ENCODE assay signal across 19 cellular contexts in the genomic region with DNA sequence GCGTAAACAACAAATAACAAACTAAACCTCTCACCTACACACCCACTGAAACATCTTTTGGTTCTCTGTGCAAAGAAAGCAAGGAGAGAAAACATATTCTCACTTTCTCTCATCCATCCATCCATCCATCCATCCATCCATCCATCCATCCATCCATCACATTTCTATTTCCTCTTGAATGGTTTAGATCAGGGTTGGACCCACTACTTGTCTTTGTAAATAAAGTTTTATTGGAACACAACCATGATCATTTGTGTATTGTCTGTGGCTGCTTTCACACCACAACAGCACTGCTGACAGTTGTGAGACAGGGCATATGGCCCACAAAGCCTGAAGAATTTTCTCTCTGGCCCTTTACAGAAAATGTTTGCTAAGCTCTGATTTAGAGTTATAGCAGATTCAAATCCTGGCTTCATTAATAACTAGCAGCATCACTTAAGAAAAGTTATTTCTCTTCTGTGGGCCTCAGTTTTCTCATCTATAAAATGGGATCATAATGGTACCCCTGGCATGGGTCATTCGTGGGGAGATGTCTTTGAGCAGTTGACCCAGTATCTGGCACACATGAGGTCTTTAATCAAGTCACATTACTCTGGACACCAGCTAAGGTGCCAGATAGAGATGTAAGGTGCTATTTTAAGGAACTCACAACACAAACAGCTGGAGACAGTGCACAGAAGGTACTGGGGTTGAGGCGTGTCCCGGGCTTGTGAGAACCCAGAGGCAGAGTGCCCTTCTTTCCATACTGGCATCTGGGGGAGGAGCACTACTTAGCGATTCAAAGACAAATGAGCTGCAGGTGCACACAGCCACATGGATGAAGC.
DNase-seq lines count a peak whose midpoint lies in the region; ATAC-seq and TF ChIP-seq lines count a peak whose summit lies in the region.
"Had no signal": no experiment of that assay in that cellular context is flagged by ENCODE, and none has a peak within 500 bp of the region (broad histone marks: within the 10 kb centered on the region; RNA-seq: fewer than 3 reads in every experiment).

No MANE protein-coding gene starts in this region.

- H2BK12ac ChIP-seq in neuronal stem cell (ENCODE audit: low read length): no peak overlapping the region

- H4K20me1 ChIP-seq in SK-N-SH (ENCODE audit: insufficient read depth): peaks cover 8% of the 10 kb centered on the region; the same call in 1 of the 2 replicates

- H3K79me2 ChIP-seq in SK-N-SH (ENCODE audit: insufficient read depth): no peaks in the 10 kb centered on the region

- H3K4ac ChIP-seq in neuronal stem cell (ENCODE audit: low read length): no peak overlapping the region

- CTCF ChIA-PET in SK-N-SH (lab: Yijun Ruan, JAX): interaction anchor here (1.3 kb wide), 1 partner anchor 187 kb away, joined by 4 read pairs; no protein-coding TSS in a partner anchor
- CTCF ChIA-PET in activated CD4-positive, alpha-beta memory T cell treated with anti-CD3 and anti-CD28 coated beads, Interleukin-2, amount 10 ng/mL, durations not matched to agents 7 days and 5 days (lab: Charles Lee): no interaction called here

- H3K79me1 ChIP-seq in neuronal stem cell (ENCODE audit: low read depth, low read length): peaks cover 10% of the 10 kb centered on the region

- peak overlapping the region; percentile 46 for H3K23ac ChIP-seq in neuronal stem cell (ENCODE audit: low read depth, low read length, poor library complexity)

- H3K36me3 ChIP-seq in SK-N-SH (replicated peaks in 1 of 2; ENCODE audit: control insufficient read depth in 1 of 2, insufficient read depth in 2 of 2, low read length in 1 of 2) (no peaks in the 10 kb centered on the region), neuronal stem cell (replicated peaks in 1 of 2; ENCODE audit: control insufficient read depth in 2 of 2, insufficient read depth in 2 of 2, low read length in 2 of 2) (peaks cover 0 to 3% of the 10 kb centered on the region in 2 donors), H7 (replicated peaks; ENCODE audit: control insufficient read depth, insufficient read depth, low read length) (no peaks in the 10 kb centered on the region)
- H3K36me3 ChIP-seq: SJCRH30 had no signal

- no peak overlapping the region for H2BK120ac ChIP-seq in neuronal stem cell (ENCODE audit: low read depth, low read length)

- POLR2A ChIA-PET in SK-N-SH (lab: Yijun Ruan, JAX): no interaction called here
- POLR2A ChIA-PET in activated CD4-positive, alpha-beta memory T cell treated with anti-CD3 and anti-CD28 coated beads, Interleukin-2, amount 10 ng/mL, durations not matched to agents 7 days and 5 days (lab: Charles Lee): no interaction called here

- H3K9me2 ChIP-seq in SK-N-SH: no peaks in the 10 kb centered on the region

- H3F3A ChIP-seq in SK-N-SH (replicated peaks; ENCODE audit: insufficient read depth): no peaks in the 10 kb centered on the region

- H3K9ac ChIP-seq in SK-N-SH (no peak overlapping the region), neuronal stem cell (ENCODE audit: low read depth, low read length, poor library complexity) (no peak overlapping the region)

- 83% methylated on average over 5 of the region's 5 CpGs for WGBS in SK-N-SH (ENCODE audit: low lambda C conversion rate)
- WGBS in neuronal stem cell (ENCODE audit: extremely low coverage in 2 of 2, insufficient read length in 2 of 2, insufficient replicate concordance in 1 of 2), 2 donors: no CpG with 5 or more reads among the region's 5 CpGs

- peaks cover 0 to 5% of the 10 kb centered on the region in 2 experiments; a peak in 1 of 4 replicates for H3K4me1 ChIP-seq in SK-N-SH (ENCODE audit: control insufficient read depth in 1 of 2, insufficient read depth in 2 of 2, low read depth in 1 of 2, low read length in 1 of 2)
- no peaks in the 10 kb centered on the region for H3K4me1 ChIP-seq in neuronal stem cell (ENCODE audit: control insufficient read depth in 2 of 2, insufficient read depth in 1 of 2, low read depth in 1 of 2, low read length in 2 of 2)
- H3K4me1 ChIP-seq: SJCRH30 had no signal

- H3K36me3 Mint-ChIP-seq in activated CD4-positive, alpha-beta memory T cell treated with anti-CD3 and anti-CD28 coated beads, Interleukin-2, amount 10 ng/mL, durations not matched to agents 7 days and 5 days (ENCODE audit: low read depth): no peaks in the 10 kb centered on the region

- no peak overlapping the region for H3K4me3 Mint-ChIP-seq in activated CD4-positive, alpha-beta memory T cell treated with anti-CD3 and anti-CD28 coated beads, Interleukin-2, amount 10 ng/mL, durations not matched to agents 7 days and 5 days
- H3K4me3 Mint-ChIP-seq: activated CD8-positive, alpha-beta memory T cell treated with anti-CD3 and anti-CD28 coated beads, Interleukin-2, amount 10 ng/mL, durations not matched to agents 7 days and 5 days had no signal

- no peaks in the 10 kb centered on the region for H3K9me3 Mint-ChIP-seq in activated CD4-positive, alpha-beta memory T cell treated with anti-CD3 and anti-CD28 coated beads, Interleukin-2, amount 10 ng/mL, durations not matched to agents 7 days and 5 days

- TF ChIP-seq RAD21 in SK-N-SH (IDR thresholded peaks at IDR 0.05; ENCODE audit: low read length): no peak

- no peaks in the 10 kb centered on the region for H3K27me3 Mint-ChIP-seq in activated CD4-positive, alpha-beta memory T cell treated with anti-CD3 and anti-CD28 coated beads, Interleukin-2, amount 10 ng/mL, durations not matched to agents 7 days and 5 days
- H3K27me3 Mint-ChIP-seq: activated CD8-positive, alpha-beta memory T cell treated with anti-CD3 and anti-CD28 coated beads, Interleukin-2, amount 10 ng/mL, durations not matched to agents 7 days and 5 days had no signal

- H3K18ac ChIP-seq in neuronal stem cell (ENCODE audit: low read length): no peak overlapping the region

- no peak overlapping the region for H4K8ac ChIP-seq in neuronal stem cell (ENCODE audit: low read depth, low read length)

- H2AK5ac ChIP-seq in neuronal stem cell (ENCODE audit: low read depth, low read length): no peak overlapping the region

- H3K14ac ChIP-seq in neuronal stem cell (ENCODE audit: low read length): no peak overlapping the region

- H3K4me3 ChIP-seq in SK-N-SH (ENCODE audit: low read depth in 2 of 2, low read length in 1 of 2): no peak overlapping the region
- H3K4me3 ChIP-seq in neuronal stem cell (ENCODE audit: low read length in 2 of 2): no peak overlapping the region
- H3K4me3 ChIP-seq in H7 (ENCODE audit: insufficient read depth, low read depth, low read length): no peak overlapping the region
- H3K4me3 ChIP-seq: SJCRH30 had no signal

- no peak overlapping the region for H3K27ac Mint-ChIP-seq in activated CD4-positive, alpha-beta memory T cell treated with anti-CD3 and anti-CD28 coated beads, Interleukin-2, amount 10 ng/mL, durations not matched to agents 7 days and 5 days
- H3K27ac Mint-ChIP-seq: activated CD8-positive, alpha-beta memory T cell treated with anti-CD3 and anti-CD28 coated beads, Interleukin-2, amount 10 ng/mL, durations not matched to agents 7 days and 5 days had no signal

- no peak overlapping the region for H3K27ac ChIP-seq in SK-N-SH (ENCODE audit: low read depth in 2 of 2, low read length in 1 of 2)
- H3K27ac ChIP-seq in neuronal stem cell (replicated peaks; ENCODE audit: low read length): peak overlapping the region; percentile 8
- H3K27ac ChIP-seq: SJCRH30 had no signal

- H3K4me2 ChIP-seq in SK-N-SH (no peak overlapping the region), neuronal stem cell (ENCODE audit: insufficient read depth, low read length, poor library complexity, severe bottlenecking) (no peak overlapping the region)

- H2AFZ ChIP-seq in SK-N-SH (ENCODE audit: low read depth): no peak overlapping the region
- no peak overlapping the region for H2AFZ ChIP-seq in neuronal stem cell (ENCODE audit: low read length)

- TF ChIP-seq EP300 in SK-N-SH (IDR thresholded peaks at IDR 0.05; ENCODE audit: borderline replicate concordance in 1 of 2, low read depth in 1 of 2, low read length in 1 of 2): no peak

- DNase-seq in SK-N-SH: no peak
- peak; percentile 19 for DNase-seq in NCI-H1105 (lab: John Stamatoyannopoulos, UW)
- peak; percentile 53 for DNase-seq in RPMI8226
- DNase-seq in neuronal stem cell (ENCODE audit: low spot score): no peak
- DNase-seq in H7: no peak
- no peak for DNase-seq in activated CD4-positive, alpha-beta memory T cell treated with anti-CD3 and anti-CD28 coated beads, Interleukin-2, amount 10 ng/mL, durations not matched to agents 7 days and 5 days
- DNase-seq: activated CD4-positive, CD25-positive, alpha-beta regulatory T cell treated with anti-CD3 and anti-CD28 coated beads, Interleukin-2, amount 50 U/mL, for 72 hours; activated CD8-positive, alpha-beta memory T cell treated with anti-CD3 and anti-CD28 coated beads, Interleukin-2, amount 10 ng/mL, durations not matched to agents 7 days and 5 days; activated gamma-delta T cell; amygdala; hypothalamus; midbrain; NCI-H1930; nucleus accumbens; right cardiac atrium; SJCRH30; stimulated activated CD4-positive, alpha-beta T cell treated with anti-CD3 and anti-CD28 coated beads, Interleukin-1b, Interleukin-23, amount 100 ng/mL, for 48 hours had no signal

- peaks cover 19% of the 10 kb centered on the region for H3K4me1 Mint-ChIP-seq in activated CD4-positive, alpha-beta memory T cell treated with anti-CD3 and anti-CD28 coated beads, Interleukin-2, amount 10 ng/mL, durations not matched to agents 7 days and 5 days

- H3K27me3 ChIP-seq in SK-N-SH (ENCODE audit: insufficient read depth) (no peaks in the 10 kb centered on the region), neuronal stem cell (ENCODE audit: control insufficient read depth in 3 of 3, insufficient read depth in 3 of 3, low read depth in 1 of 3, low read length in 3 of 3) (no peaks in the 10 kb centered on the region), H7 (ENCODE audit: control insufficient read depth, insufficient read depth, low read length) (no peaks in the 10 kb centered on the region)
- H3K27me3 ChIP-seq: SJCRH30 had no signal

- no peak overlapping the region for H2BK15ac ChIP-seq in neuronal stem cell (ENCODE audit: low read length)

- H3K9me3 ChIP-seq in SK-N-SH (no peaks in the 10 kb centered on the region), neuronal stem cell (replicated peaks in 1 of 2; ENCODE audit: control insufficient read depth in 2 of 2, insufficient read depth in 1 of 2, low read depth in 1 of 2, low read length in 2 of 2) (no peaks in the 10 kb centered on the region)
- H3K9me3 ChIP-seq: SJCRH30 had no signal

- ATAC-seq in SK-N-SH treated with all-trans-retinoic acid at 6 μM for 48 hours (no peak), GM19452 (IDR thresholded peaks at IDR 0.05; ENCODE audit: unreplicated experiment) (no peak)
- ATAC-seq: activated CD8-positive, alpha-beta memory T cell treated with anti-CD3 and anti-CD28 coated beads, Interleukin-2, amount 10 ng/mL, durations not matched to agents 7 days and 5 days had no signal

- H4K91ac ChIP-seq in neuronal stem cell (ENCODE audit: low read depth, low read length, poor library complexity): no peak overlapping the region

- TF ChIP-seq CTCF in SK-N-SH (IDR thresholded peaks at IDR 0.05): no peak

- no peak overlapping the region for H2BK5ac ChIP-seq in neuronal stem cell (ENCODE audit: low read length)

TF ChIP-seq in SK-N-SH, 30 proteins besides CTCF, POLR2A, EP300 and RAD21 (continues in another document):
- no peak for TF ChIP-seq NFIC (IDR thresholded peaks at IDR 0.05; ENCODE audit: borderline replicate concordance)

TF ChIP-seq in SK-N-SH treated with all-trans-retinoic acid at 6 μM for 48 hours, 23 proteins besides CTCF, POLR2A, EP300 and RAD21:
- no peak for TF ChIP-seq RARB (CRISPR knock-in tag; IDR thresholded peaks at IDR 0.05)

Comparison
In these comparisons a context has a peak if more than half of its experiments do, and no peak if none do; other contexts are left out.
1. DNase-seq: peak in NCI-H1105 (single experiment) and RPMI8226 (single experiment); none in SK-N-SH (single experiment), neuronal stem cell (single experiment), H7 (single experiment) and activated CD4-positive, alpha-beta memory T cell treated with anti-CD3 and anti-CD28 coated beads, Interleukin-2, amount 10 ng/mL, durations not matched to agents 7 days and 5 days (single experiment).